ENCODE assay signal across 17 cellular contexts in genomic region chr1:200990114-200990513, GRCh38. TPM values are rescaled to one million over a fixed set of nuclear protein-coding genes. Genes with fewer than 3 reads are reported as not detected.
DNase-seq lines count a peak whose midpoint lies in the region; ATAC-seq and TF ChIP-seq lines count a peak whose summit lies in the region.
"Had no signal": no experiment of that assay in that cellular context is flagged by ENCODE, and none has a peak within 500 bp of the region (broad histone marks: within the 10 kb centered on the region; RNA-seq: fewer than 3 reads in every experiment).

No MANE protein-coding gene starts in this region.

- H3K27me3 Mint-ChIP-seq in activated naive CD4-positive, alpha-beta T cell treated with anti-CD3 and anti-CD28 coated beads, Interleukin-2, amount 50 U/mL, for 24 hours: no peaks in the 10 kb centered on the region
- H3K27me3 Mint-ChIP-seq in endodermal cell (ENCODE audit: insufficient read depth): no peaks in the 10 kb centered on the region
- H3K27me3 Mint-ChIP-seq in T-helper 2 cell treated with Interferon-gamma antibody and Interleukin-4, amounts not matched to agents 5 μg/mL and 100 μg/mL, for 36 hours (ENCODE audit: low read depth): no peaks in the 10 kb centered on the region
- H3K27me3 Mint-ChIP-seq: CD4-positive, CD25-positive, alpha-beta regulatory T cell; CD8-positive, alpha-beta memory T cell had no signal

- no peaks in the 10 kb centered on the region for H3K79me2 ChIP-seq in OCI-LY7 (ENCODE audit: insufficient read depth, low read depth, low read length)

- intact Hi-C loops in OCI-LY7 (cut with micrococcal nuclease; ENCODE audit: unreplicated experiment) (no loop called here), heart left ventricle (cut with DNase I) (no loop called here)

- POLR2A ChIA-PET in OCI-LY7 (lab: Charles Lee): interaction anchor here (0.5 kb wide), 1 partner anchor 73 kb away, joined by 3 read pairs; no protein-coding TSS in a partner anchor

- H3K36me3 ChIP-seq in OCI-LY7 (ENCODE audit: insufficient read depth, low read length) (peaks cover 68% of the 10 kb centered on the region), endodermal cell (ENCODE audit: control insufficient read depth, insufficient read depth, low read length) (no peaks in the 10 kb centered on the region), heart left ventricle (peaks cover 0 to 57% (median 0%) of the 10 kb centered on the region in 9 donors)

- H3K4me1 ChIP-seq in OCI-LY7 (ENCODE audit: insufficient read depth, low read length, poor library complexity, severe bottlenecking) (no peaks in the 10 kb centered on the region), endodermal cell (ENCODE audit: control insufficient read depth, insufficient read depth, low read length) (no peaks in the 10 kb centered on the region), heart left ventricle (no peaks in the 10 kb centered on the region)

- H3K4me3 ChIP-seq in OCI-LY7 (ENCODE audit: low read depth, low read length, poor library complexity, severe bottlenecking) (no peak overlapping the region), endodermal cell (ENCODE audit: low read length) (no peak overlapping the region), heart left ventricle (no peak overlapping the region)

- no peak overlapping the region for H3K4me2 ChIP-seq in OCI-LY7 (ENCODE audit: low read length)

- 76 to 91% methylated on average over 4 to 9 of the region's 9 CpGs for WGBS in endodermal cell (ENCODE audit: insufficient coverage in 1 of 2, insufficient read length in 1 of 2), 2 experiments
- 86 to 96% (median 94%) methylated on average over 9 of the region's 9 CpGs for WGBS in heart left ventricle, 4 donors

- H2AFZ ChIP-seq in OCI-LY7 (ENCODE audit: low read length): no peak overlapping the region

- TF ChIP-seq POLR2A in heart left ventricle (IDR thresholded peaks at IDR 0.05): no peak

- TF ChIP-seq CTCF in OCI-LY7 (conservative IDR thresholded peaks at IDR 0.05; ENCODE audit: low read length) (no peak), endodermal cell (conservative IDR thresholded peaks at IDR 0.05) (peak; percentile 44), heart left ventricle (IDR thresholded peaks at IDR 0.05) (no peak)

- H3K9me2 ChIP-seq in OCI-LY7 (ENCODE audit: insufficient read depth, low read length): no peaks in the 10 kb centered on the region

- H3K4me3 Mint-ChIP-seq in activated naive CD4-positive, alpha-beta T cell treated with anti-CD3 and anti-CD28 coated beads, Interleukin-2, amount 50 U/mL, for 24 hours: no peak overlapping the region
- no peak overlapping the region for H3K4me3 Mint-ChIP-seq in endodermal cell
- H3K4me3 Mint-ChIP-seq in T-helper 2 cell treated with Interferon-gamma antibody and Interleukin-4, amounts not matched to agents 5 μg/mL and 100 μg/mL, for 36 hours: no peak overlapping the region
- H3K4me3 Mint-ChIP-seq: CD4-positive, CD25-positive, alpha-beta regulatory T cell; CD8-positive, alpha-beta memory T cell had no signal

- H4K20me1 ChIP-seq in OCI-LY7 (ENCODE audit: insufficient read depth, low read length): no peaks in the 10 kb centered on the region

- no peaks in the 10 kb centered on the region for H3K4me1 Mint-ChIP-seq in activated naive CD4-positive, alpha-beta T cell treated with anti-CD3 and anti-CD28 coated beads, Interleukin-2, amount 50 U/mL, for 24 hours
- no peaks in the 10 kb centered on the region for H3K4me1 Mint-ChIP-seq in endodermal cell
- H3K4me1 Mint-ChIP-seq in T-helper 2 cell treated with Interferon-gamma antibody and Interleukin-4, amounts not matched to agents 5 μg/mL and 100 μg/mL, for 36 hours (ENCODE audit: low read depth): no peaks in the 10 kb centered on the region
- H3K4me1 Mint-ChIP-seq: CD4-positive, CD25-positive, alpha-beta regulatory T cell; CD8-positive, alpha-beta memory T cell had no signal

- peak overlapping the region; percentile 17 for H3K27ac Mint-ChIP-seq in activated naive CD4-positive, alpha-beta T cell treated with anti-CD3 and anti-CD28 coated beads, Interleukin-2, amount 50 U/mL, for 24 hours
- no peak overlapping the region for H3K27ac Mint-ChIP-seq in activated naive CD4-positive, alpha-beta T cell treated with anti-CD3 and anti-CD28 coated beads, Interleukin-2, amount 50 U/mL, for 72 hours
- no peak overlapping the region for H3K27ac Mint-ChIP-seq in endodermal cell
- no peak overlapping the region for H3K27ac Mint-ChIP-seq in T-helper 2 cell treated with Interferon-gamma antibody and Interleukin-4, amounts not matched to agents 5 μg/mL and 100 μg/mL, for 36 hours

- H3K36me3 Mint-ChIP-seq in activated naive CD4-positive, alpha-beta T cell treated with anti-CD3 and anti-CD28 coated beads, Interleukin-2, amount 50 U/mL, for 24 hours: peaks cover 2% of the 10 kb centered on the region
- H3K36me3 Mint-ChIP-seq in activated naive CD4-positive, alpha-beta T cell treated with anti-CD3 and anti-CD28 coated beads, Interleukin-2, amount 50 U/mL, for 72 hours: peaks cover 0 to 13% of the 10 kb centered on the region in 2 donors
- H3K36me3 Mint-ChIP-seq in endodermal cell (ENCODE audit: low read depth): peaks cover 5% of the 10 kb centered on the region
- peaks cover 40% of the 10 kb centered on the region for H3K36me3 Mint-ChIP-seq in T-helper 2 cell treated with Interferon-gamma antibody and Interleukin-4, amounts not matched to agents 5 μg/mL and 100 μg/mL, for 36 hours (ENCODE audit: low read depth)

- BruUV-seq in OCI-LY7 (replicated peaks; lab: Mats Ljungman, UMichigan): TSS peak; percentile 80

- no peak for ATAC-seq in activated naive CD4-positive, alpha-beta T cell treated with anti-CD3 and anti-CD28 coated beads, Interleukin-2, amount 50 U/mL, for 72 hours
- ATAC-seq in heart left ventricle: no peak
- no peak for ATAC-seq in HG03565 (IDR thresholded peaks at IDR 0.05; ENCODE audit: unreplicated experiment)

- H3K9ac ChIP-seq in endodermal cell (ENCODE audit: extremely low read depth, low read length, poor library complexity, severe bottlenecking): no peak overlapping the region

- DNase-seq in activated naive CD4-positive, alpha-beta T cell treated with anti-CD3 and anti-CD28 coated beads, Interleukin-2, amount 50 U/mL, for 72 hours (ENCODE audit: low spot score in 2 of 2): no peak
- DNase-seq in OCI-LY7 (ENCODE audit: low spot score) (no peak), endodermal cell (peak; percentile 61), heart left ventricle (no peak)
- DNase-seq in T-helper 2 cell treated with Interferon-gamma antibody and Interleukin-4, amounts not matched to agents 5 μg/mL and 100 μg/mL, for 36 hours (ENCODE audit: low spot score): no peak
- DNase-seq: 8988T; C1 segment of cervical spinal cord; CD4-positive, CD25-positive, alpha-beta regulatory T cell; CD8-positive, alpha-beta memory T cell; COR-L47; DMS 273 treated with DMSO at 0.1 percent for 48 hours; DMS53; DND-41; EL had no signal

- H3K9me3 Mint-ChIP-seq in activated naive CD4-positive, alpha-beta T cell treated with anti-CD3 and anti-CD28 coated beads, Interleukin-2, amount 50 U/mL, for 24 hours: no peaks in the 10 kb centered on the region
- H3K9me3 Mint-ChIP-seq in activated naive CD4-positive, alpha-beta T cell treated with anti-CD3 and anti-CD28 coated beads, Interleukin-2, amount 50 U/mL, for 72 hours: no peaks in the 10 kb centered on the region
- H3K9me3 Mint-ChIP-seq in endodermal cell: no peaks in the 10 kb centered on the region
- no peaks in the 10 kb centered on the region for H3K9me3 Mint-ChIP-seq in T-helper 2 cell treated with Interferon-gamma antibody and Interleukin-4, amounts not matched to agents 5 μg/mL and 100 μg/mL, for 36 hours
- H3K9me3 Mint-ChIP-seq: CD4-positive, CD25-positive, alpha-beta regulatory T cell; CD8-positive, alpha-beta memory T cell had no signal

- CTCF ChIA-PET in OCI-LY7 (lab: Charles Lee; ENCODE audit: unreplicated experiment): no interaction called here

- H3K27me3 ChIP-seq in endodermal cell (ENCODE audit: control insufficient read depth, insufficient read depth, low read length, poor library complexity, severe bottlenecking): no peaks in the 10 kb centered on the region
- no peaks in the 10 kb centered on the region for H3K27me3 ChIP-seq in heart left ventricle

- no peaks in the 10 kb centered on the region for H3K9me3 ChIP-seq in OCI-LY7 (ENCODE audit: low read length)
- no peaks in the 10 kb centered on the region for H3K9me3 ChIP-seq in endodermal cell (ENCODE audit: control insufficient read depth, low read length)
- no peaks in the 10 kb centered on the region for H3K9me3 ChIP-seq in heart left ventricle

- no peak overlapping the region for H3K27ac ChIP-seq in OCI-LY7 (ENCODE audit: low read depth, low read length, poor library complexity, severe bottlenecking)
- no peak overlapping the region for H3K27ac ChIP-seq in endodermal cell (ENCODE audit: low read depth, low read length)
- no peak overlapping the region for H3K27ac ChIP-seq in heart left ventricle
- H3K27ac ChIP-seq: HL-60 had no signal

RNA-seq across cellular contexts. Expression of gene KIF21B, which starts 33.4 kb away (rescaled TPM):
- total RNA-seq in activated naive CD4-positive, alpha-beta T cell treated with anti-CD3 and anti-CD28 coated beads, Interleukin-2, amount 50 U/mL, for 72 hours: 10 to 100 TPM; 55.9 to 58.1 TPM
- 25.0 and 30.5 TPM in 2 replicates for total RNA-seq in OCI-LY7 (2014; rRNA removed; shearing (Covaris generic))
- total RNA-seq in OCI-LY7 (2022): 65.7 and 72.5 TPM in 2 replicates
- total RNA-seq in endodermal cell: 10 to 100 TPM in 1 of 2 donors, 1 to 10 TPM in 1; 8.8 to 14.7 TPM
- polyA plus RNA-seq in endodermal cell (2013, experiment 1 of 2): 28.2 TPM
- polyA plus RNA-seq in endodermal cell (2013, experiment 2 of 2): 28.2 TPM
- 1 to 10 TPM in 2 of 9 donors, under 1 TPM in 7; 0.21 to 3.6 (median 0.47) TPM for total RNA-seq in heart left ventricle
- polyA plus RNA-seq in heart left ventricle: under 1 TPM; 0.29 to 0.30 TPM
